Comparison of ENCODE assay signal across 25 cellular contexts in the genomic region with DNA sequence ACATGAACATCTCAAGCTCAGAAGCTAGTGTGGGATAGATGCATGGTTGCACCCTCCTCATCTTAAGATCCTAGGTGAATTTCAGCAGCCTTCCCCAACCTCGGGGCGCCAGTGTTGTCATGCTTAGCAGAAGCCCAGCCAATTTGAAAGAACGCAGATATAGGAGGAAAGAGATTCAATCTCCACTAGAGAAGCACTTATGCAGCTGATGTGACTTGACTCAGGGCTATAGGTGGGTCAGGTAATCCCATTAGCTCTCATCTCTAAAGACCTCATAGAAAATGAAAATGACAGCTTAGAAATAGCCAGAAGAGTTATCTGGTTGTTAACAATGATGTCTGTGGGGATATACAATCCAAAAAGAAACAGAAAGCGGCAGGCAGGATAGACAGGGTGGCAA.
"Had no signal": no experiment of that assay in that cellular context is flagged by ENCODE, and none has a peak within 500 bp of the region (broad histone marks: within the 10 kb centered on the region; RNA-seq: fewer than 3 reads in every experiment).

No MANE protein-coding gene starts in this region.

- H3K27me3 ChIP-seq: foreskin keratinocyte, thyroid gland, upper lobe of right lung had no signal

- ATAC-seq: activated CD8-positive, alpha-beta T cell treated with anti-CD3 and anti-CD28 coated beads, Interleukin-2, amount 10 ng/mL, durations not matched to agents 7 days and 5 days; lower lobe of right lung; mucosa of descending colon; psoas muscle; right cardiac atrium; stimulated activated naive CD8-positive, alpha-beta T cell treated with anti-CD3 and anti-CD28 coated beads, Interleukin-15, Interleukin-2, amounts not matched to agents 100 U/mL and 50 U/mL, for 24 hours; upper lobe of right lung had no signal

- H3K9me3 ChIP-seq: lower lobe of right lung, mucosa of descending colon, pancreas, psoas muscle, thyroid gland, upper lobe of right lung had no signal

- H3K27ac Mint-ChIP-seq: activated CD8-positive, alpha-beta T cell treated with anti-CD3 and anti-CD28 coated beads, Interleukin-2, amount 10 ng/mL, durations not matched to agents 7 days and 5 days; activated naive CD4-positive, alpha-beta T cell treated with anti-CD3 and anti-CD28 coated beads, Interleukin-2, amount 50 U/mL, for 24 hours; dendritic cell treated with granulocyte-macrophage colony-stimulating factor and Interleukin-4, amounts not matched to agents 40 ng/mL and 50 ng/mL, for 4 days; nephron progenitor cell had no signal

- H3K36me3 Mint-ChIP-seq: activated naive CD4-positive, alpha-beta T cell treated with anti-CD3 and anti-CD28 coated beads, Interleukin-2, amount 50 U/mL, for 24 hours; brain had no signal

- H3K36me3 ChIP-seq: lower lobe of right lung, pancreas, thyroid gland, upper lobe of right lung had no signal

- H3K9me3 Mint-ChIP-seq: activated naive CD4-positive, alpha-beta T cell treated with anti-CD3 and anti-CD28 coated beads, Interleukin-2, amount 50 U/mL, for 24 hours had no signal

- H3K4me3 Mint-ChIP-seq: activated CD8-positive, alpha-beta T cell treated with anti-CD3 and anti-CD28 coated beads, Interleukin-2, amount 10 ng/mL, durations not matched to agents 7 days and 5 days; activated naive CD4-positive, alpha-beta T cell treated with anti-CD3 and anti-CD28 coated beads, Interleukin-2, amount 50 U/mL, for 24 hours; dendritic cell treated with granulocyte-macrophage colony-stimulating factor and Interleukin-4, amounts not matched to agents 40 ng/mL and 50 ng/mL, for 4 days; nephron progenitor cell had no signal

- DNase-seq: activated CD4-positive, alpha-beta T cell treated with anti-CD3 and anti-CD28 coated beads for 1 hour; activated CD4-positive, alpha-beta T cell treated with anti-CD3 and anti-CD28 coated beads, Interleukin-2, amount 50 U/mL, for 1 hour; activated CD8-positive, alpha-beta T cell treated with anti-CD3 and anti-CD28 coated beads, Interleukin-2, amount 10 ng/mL, durations not matched to agents 7 days and 5 days; activated gamma-delta T cell treated with Interleukin-2 at 50 U/mL for 16 hours; anterior cingulate cortex; effector CD8-positive, alpha-beta T cell; erythroblast; kidney; lower lobe of right lung; mesendoderm; mucosa of descending colon; nephron progenitor cell; pancreas; psoas muscle; right cardiac atrium; stimulated activated CD4-positive, alpha-beta T cell treated with anti-CD3 and anti-CD28 coated beads, Interleukin-12 subunit alpha, Interleukin-12 subunit beta, amount 100 ng/mL, for 4 hours; stimulated activated CD4-positive, alpha-beta T cell treated with anti-CD3 and anti-CD28 coated beads, Interleukin-4, amount 100 ng/mL, for 4 hours; stimulated activated naive CD8-positive, alpha-beta T cell treated with anti-CD3 and anti-CD28 coated beads, Interleukin-15, Interleukin-2, amounts not matched to agents 100 U/mL and 50 U/mL, for 24 hours; substantia nigra; thyroid gland; upper lobe of right lung had no signal

- H3K4me1 Mint-ChIP-seq: activated naive CD4-positive, alpha-beta T cell treated with anti-CD3 and anti-CD28 coated beads, Interleukin-2, amount 50 U/mL, for 24 hours; brain; nephron progenitor cell had no signal

- FAIRE-seq: kidney, pancreas had no signal

- H3K4me1 ChIP-seq: foreskin keratinocyte, lower lobe of right lung, pancreas, psoas muscle, thyroid gland, upper lobe of right lung had no signal

- H3K4me3 ChIP-seq: lower lobe of right lung, mucosa of descending colon, pancreas, psoas muscle, thyroid gland, upper lobe of right lung had no signal

- H3K27ac ChIP-seq: lower lobe of right lung, pancreas, psoas muscle, thyroid gland, upper lobe of right lung had no signal

- H3K27me3 Mint-ChIP-seq: brain; dendritic cell treated with granulocyte-macrophage colony-stimulating factor and Interleukin-4, amounts not matched to agents 40 ng/mL and 50 ng/mL, for 4 days had no signal
